In genomic region chr19:45952691-45953505, GRCh38 we compare ENCODE assay signal across 1 cellular context.
TF ChIP-seq lines count a peak whose summit lies in the region.

No MANE protein-coding gene starts in this region.

TF ChIP-seq in K562, 482 proteins besides CTCF, POLR2A, EP300 and RAD21 (continued from another document and continues in another):
- TF ChIP-seq HMGXB4 (CRISPR knock-in tag; IDR thresholded peaks at IDR 0.05) (0 out of 2 replicates have a peak, but pooled peaks have one; percentile 74), SMARCE1 (IDR thresholded peaks at IDR 0.05) (no peak), PHF20 (IDR thresholded peaks at IDR 0.05; ENCODE audit: partially characterized antibody) (no peak), ZNF639 (CRISPR knock-in tag; conservative IDR thresholded peaks at IDR 0.05 in 1 of 2, IDR thresholded peaks at IDR 0.05 in 1 of 2) (no peak), NR3C1 (CRISPR knock-in tag; IDR thresholded peaks at IDR 0.05) (peak; percentile 79), ZNF766 (CRISPR knock-in tag; conservative IDR thresholded peaks at IDR 0.05) (peak; percentile 72), CBX8 (IDR thresholded peaks at IDR 0.05; ENCODE audit: borderline replicate concordance, extremely low read depth, low read depth, low read length, poor library complexity, severe bottlenecking) (no peak), RHOXF2B (CRISPR knock-in tag; conservative IDR thresholded peaks at IDR 0.05) (no peak), MITF (IDR thresholded peaks at IDR 0.05) (no peak), EWSR1 (IDR thresholded peaks at IDR 0.05; ENCODE audit: borderline replicate concordance, low read depth, partially characterized antibody) (no peak), SMARCC2 (IDR thresholded peaks at IDR 0.05; ENCODE audit: low read depth) (no peak), NR1H2 (CRISPR knock-in tag; IDR thresholded peaks at IDR 0.05) (no peak), SRF (CRISPR knock-in tag; IDR thresholded peaks at IDR 0.05) (peak in 1 of 2 experiments; percentile 74; a peak in 2 of 4 replicates), DNMT1 (IDR thresholded peaks at IDR 0.05) (no peak), PREB (CRISPR knock-in tag; IDR thresholded peaks at IDR 0.05) (no peak), PBX2 (CRISPR knock-in tag; IDR thresholded peaks at IDR 0.05; ENCODE audit: low read depth) (no peak), PBX2 (tag; conservative IDR thresholded peaks at IDR 0.05; ENCODE audit: low read depth) (no peak), ZFP1 (CRISPR knock-in tag; IDR thresholded peaks at IDR 0.05) (no peak), TGIF2 (CRISPR knock-in tag; IDR thresholded peaks at IDR 0.05) (peak; percentile 66; the same call in 1 of the 2 replicates), ATF6 (CRISPR knock-in tag; IDR thresholded peaks at IDR 0.05) (peak; percentile 94), HLTF (IDR thresholded peaks at IDR 0.05) (no peak), JUND (IDR thresholded peaks at IDR 0.05; ENCODE audit: borderline replicate concordance, low read depth, low read length) (0 out of 2 replicates have a peak, but pooled peaks have one; percentile 16), JUND (tag; IDR thresholded peaks at IDR 0.05; ENCODE audit: borderline replicate concordance, low read depth, low read length) (peak; percentile 69; the same call in 2 of the 3 replicates), HDAC1 (IDR thresholded peaks at IDR 0.05) (peak in 1 of 2 experiments; percentile 63; a peak in 2 of 4 replicates), MYBL2 (IDR thresholded peaks at IDR 0.05; ENCODE audit: low read depth) (no peak), MYBL2 (CRISPR knock-in tag; IDR thresholded peaks at IDR 0.05; ENCODE audit: borderline replicate concordance) (no peak), MAFG (tag; conservative IDR thresholded peaks at IDR 0.05) (no peak), ERF (CRISPR knock-in tag; IDR thresholded peaks at IDR 0.05) (no peak), ZBTB33 (CRISPR knock-in tag; IDR thresholded peaks at IDR 0.05) (no peak; the same call in 1 of the 2 replicates), ZNF583 (CRISPR knock-in tag; IDR thresholded peaks at IDR 0.05) (0 out of 2 replicates have a peak, but pooled peaks have one; percentile 38), UBTF (IDR thresholded peaks at IDR 0.05; ENCODE audit: borderline replicate concordance in 1 of 2, low read depth in 2 of 2, low read length in 2 of 2) (peak in 1 of 2 experiments; percentile 30; a peak in 2 of 4 replicates), ELK3 (CRISPR knock-in tag; IDR thresholded peaks at IDR 0.05) (no peak), MAZ (CRISPR knock-in tag; conservative IDR thresholded peaks at IDR 0.05 in 1 of 2, IDR thresholded peaks at IDR 0.05 in 1 of 2) (peak; percentile 42 to 82; a peak in 2 of 4 replicates), GTF2B (IDR thresholded peaks at IDR 0.05; ENCODE audit: extremely low read depth, insufficient read length) (no peak), LCOR (CRISPR knock-in tag; IDR thresholded peaks at IDR 0.05) (peak; percentile 99), FOXP4 (CRISPR knock-in tag; IDR thresholded peaks at IDR 0.05; ENCODE audit: borderline replicate concordance) (peak; percentile 30; the same call in 1 of the 2 replicates), NR2C2 (CRISPR knock-in tag; IDR thresholded peaks at IDR 0.05) (0 out of 2 replicates have a peak, but pooled peaks have one; percentile 66), NR2C2 (tag; IDR thresholded peaks at IDR 0.05) (peak; percentile 41), ZNF511 (CRISPR knock-in tag; IDR thresholded peaks at IDR 0.05) (peak; percentile 91)
